In the genomic region with DNA sequence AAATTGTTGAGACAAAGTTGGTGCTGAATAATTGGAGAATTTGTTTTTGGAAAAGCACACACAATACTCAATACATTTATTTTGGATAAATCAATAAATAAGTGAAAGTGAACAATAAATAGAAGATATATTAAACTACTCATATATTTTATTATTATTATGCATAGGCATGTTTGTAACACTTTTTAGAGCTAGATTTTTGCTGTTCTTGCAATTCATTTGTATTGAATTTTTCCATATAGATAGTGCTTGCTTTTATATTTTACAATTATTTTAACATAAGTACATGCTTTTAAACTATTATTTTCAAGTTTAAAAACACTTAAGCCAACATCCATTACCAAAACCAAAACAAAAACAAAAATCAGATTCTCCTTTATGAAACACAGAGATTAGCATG, we compare ENCODE assay signal across 7 cellular contexts.
"Had no signal": no experiment of that assay in that cellular context is flagged by ENCODE, and none has a peak within 500 bp of the region (broad histone marks: within the 10 kb centered on the region; RNA-seq: fewer than 3 reads in every experiment).

No MANE protein-coding gene starts in this region.

- DNase-seq: GDM1, GF-D8 had no signal

- FAIRE-seq: GM12878, GM12891, GM12892, GM18507, GM19239 had no signal

- H3K4me3 ChIP-seq: GM12878 had no signal

- ATAC-seq: GM12878 had no signal
